ENCODE assay signal across 1 cellular context in the genomic region with DNA sequence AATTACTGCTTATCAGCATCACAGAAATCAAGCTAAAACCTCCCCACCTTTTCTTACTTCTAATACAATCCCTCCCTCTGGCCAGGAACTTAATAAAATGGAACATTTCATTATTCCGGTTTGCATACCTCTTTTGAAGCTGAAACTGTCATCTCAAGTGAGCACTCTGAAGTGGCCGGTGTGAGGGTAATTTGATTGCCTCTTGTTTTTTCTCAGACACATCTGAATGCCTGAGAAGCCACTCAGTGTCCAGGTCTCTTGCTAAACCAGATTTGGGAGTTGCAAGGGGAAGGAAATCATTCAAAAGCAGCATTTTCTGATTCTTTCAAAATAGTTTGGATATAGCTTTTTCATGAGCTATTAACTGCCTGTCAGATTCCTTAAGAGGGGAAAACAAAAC.
TF ChIP-seq lines count a peak whose summit lies in the region.

No MANE protein-coding gene starts in this region.

TF ChIP-seq in IMR-90, 13 proteins besides CTCF, POLR2A, EP300 and RAD21:
- TF ChIP-seq FOS (IDR thresholded peaks at IDR 0.05; ENCODE audit: low read depth, low read length) (no peak), NFE2L2 (IDR thresholded peaks at IDR 0.05; ENCODE audit: low read depth, low read length) (no peak), RCOR1 (IDR thresholded peaks at IDR 0.05; ENCODE audit: insufficient replicate concordance, low read length) (no peak), CEBPB (IDR thresholded peaks at IDR 0.05; ENCODE audit: low read depth, low read length) (no peak), MAZ (IDR thresholded peaks at IDR 0.05; ENCODE audit: borderline replicate concordance, low read depth, low read length) (no peak), MAFK (IDR thresholded peaks at IDR 0.05; ENCODE audit: low read depth, low read length) (no peak), RFX5 (IDR thresholded peaks at IDR 0.05; ENCODE audit: low read depth, low read length) (no peak), MXI1 (IDR thresholded peaks at IDR 0.05; ENCODE audit: borderline replicate concordance, low read depth, low read length) (no peak), ELK1 (IDR thresholded peaks at IDR 0.05; ENCODE audit: borderline replicate concordance, low read depth, low read length) (no peak), CHD1 (IDR thresholded peaks at IDR 0.05; ENCODE audit: low read depth, low read length) (no peak), SMC3 (IDR thresholded peaks at IDR 0.05; ENCODE audit: low read depth, low read length) (no peak), BHLHE40 (IDR thresholded peaks at IDR 0.05; ENCODE audit: low read depth, low read length) (no peak)
- TF ChIP-seq, protein P1, sequence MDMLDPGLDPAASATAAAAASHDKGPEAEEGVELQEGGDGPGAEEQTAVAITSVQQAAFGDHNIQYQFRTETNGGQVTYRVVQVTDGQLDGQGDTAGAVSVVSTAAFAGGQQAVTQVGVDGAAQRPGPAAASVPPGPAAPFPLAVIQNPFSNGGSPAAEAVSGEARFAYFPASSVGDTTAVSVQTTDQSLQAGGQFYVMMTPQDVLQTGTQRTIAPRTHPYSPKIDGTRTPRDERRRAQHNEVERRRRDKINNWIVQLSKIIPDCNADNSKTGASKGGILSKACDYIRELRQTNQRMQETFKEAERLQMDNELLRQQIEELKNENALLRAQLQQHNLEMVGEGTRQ (IDR thresholded peaks at IDR 0.05; ENCODE audit: low read depth, low read length): no peak
TF ChIP-seq in IMR-90: peak in this region for 0.
